Comparison of ENCODE assay signal across 16 cellular contexts in genomic region chr1:226649244-226649643, GRCh38.
A peak's percentile ranks its signal among the peaks of the same experiment; 100 is the strongest.
DNase-seq lines count a peak whose midpoint lies in the region; ATAC-seq and TF ChIP-seq lines count a peak whose summit lies in the region.
"Had no signal": no experiment of that assay in that cellular context is flagged by ENCODE, and none has a peak within 500 bp of the region (broad histone marks: within the 10 kb centered on the region; RNA-seq: fewer than 3 reads in every experiment).

No MANE protein-coding gene starts in this region.

- DNase-seq in left ventricle myocardium superior (peak; percentile 18), cardiac septum (ENCODE audit: low spot score) (no peak), endothelial cell (ENCODE audit: low spot score) (no peak), type B pancreatic cell (ENCODE audit: extremely low spot score, unreplicated experiment) (no peak), NCI-H128 (lab: John Stamatoyannopoulos, UW; ENCODE audit: unreplicated experiment) (no peak)
- DNase-seq: DMS153; left cardiac atrium; natural killer cell; NCI-H1105; NCI-H345; stimulated activated naive B cell treated with anti-CD40 and anti-IgM and Interleukin-4, amounts not matched to agents 10 μg/mL and 1 μg/mL and 100 μg/mL, for 72 hours; T-helper 9 cell; testis had no signal

- H3K9me3 Mint-ChIP-seq in IgD-negative memory B cell: no peaks in the 10 kb centered on the region
- H3K9me3 Mint-ChIP-seq in endothelial cell (ENCODE audit: unreplicated experiment): no peaks in the 10 kb centered on the region
- no peaks in the 10 kb centered on the region for H3K9me3 Mint-ChIP-seq in type B pancreatic cell
- H3K9me3 Mint-ChIP-seq: natural killer cell; stimulated activated naive B cell treated with anti-CD40 and anti-IgM and Interleukin-4, amounts not matched to agents 10 μg/mL and 1 μg/mL and 100 μg/mL, for 72 hours had no signal

- ATAC-seq in left ventricle myocardium superior: no peak
- no peak for ATAC-seq in GM19467 (IDR thresholded peaks at IDR 0.05; ENCODE audit: unreplicated experiment)
- ATAC-seq in GM19455 (IDR thresholded peaks at IDR 0.05; ENCODE audit: unreplicated experiment): no peak
- ATAC-seq: left cardiac atrium; natural killer cell; stimulated activated naive B cell treated with anti-CD40 and anti-IgM and Interleukin-4, amounts not matched to agents 10 μg/mL and 1 μg/mL and 100 μg/mL, for 72 hours had no signal

- H3K4me1 Mint-ChIP-seq in IgD-negative memory B cell (peaks cover 35 to 47% (median 37%) of the 10 kb centered on the region in 3 donors), endothelial cell (ENCODE audit: unreplicated experiment) (peaks cover 48% of the 10 kb centered on the region), type B pancreatic cell (ENCODE audit: unreplicated experiment) (peaks cover 24% of the 10 kb centered on the region)

- intact Hi-C loops in left ventricle myocardium superior (cut with micrococcal nuclease): no loop called here
- intact Hi-C loops in cardiac septum (cut with DNase I): no loop called here

- no peak overlapping the region for H3K4me3 Mint-ChIP-seq in IgD-negative memory B cell
- peak overlapping the region; percentile 80 for H3K4me3 Mint-ChIP-seq in endothelial cell (ENCODE audit: unreplicated experiment)
- peak overlapping the region; percentile 15 for H3K4me3 Mint-ChIP-seq in type B pancreatic cell
- H3K4me3 Mint-ChIP-seq: natural killer cell; stimulated activated naive B cell treated with anti-CD40 and anti-IgM and Interleukin-4, amounts not matched to agents 10 μg/mL and 1 μg/mL and 100 μg/mL, for 72 hours had no signal

- H3K36me3 Mint-ChIP-seq in IgD-negative memory B cell (peaks cover 3% of the 10 kb centered on the region), endothelial cell (ENCODE audit: low read depth, unreplicated experiment) (peaks cover 50% of the 10 kb centered on the region), type B pancreatic cell (peaks cover 3% of the 10 kb centered on the region)
- H3K36me3 Mint-ChIP-seq: natural killer cell had no signal

- TF ChIP-seq CTCF in endothelial cell (IDR thresholded peaks at IDR 0.05; ENCODE audit: unreplicated experiment) (no peak), type B pancreatic cell (conservative IDR thresholded peaks at IDR 0.05) (no peak)

- H3K27me3 Mint-ChIP-seq in IgD-negative memory B cell (no peaks in the 10 kb centered on the region), endothelial cell (ENCODE audit: unreplicated experiment) (peaks cover 30% of the 10 kb centered on the region), type B pancreatic cell (no peaks in the 10 kb centered on the region)
- H3K27me3 Mint-ChIP-seq: stimulated activated naive B cell treated with anti-CD40 and anti-IgM and Interleukin-4, amounts not matched to agents 10 μg/mL and 1 μg/mL and 100 μg/mL, for 72 hours had no signal

- peak overlapping the region in 2 of 3 donors; percentile 1 to 83 for H3K27ac Mint-ChIP-seq in IgD-negative memory B cell
- H3K27ac Mint-ChIP-seq in endothelial cell (ENCODE audit: unreplicated experiment): peak overlapping the region; percentile 16
- no peak overlapping the region for H3K27ac Mint-ChIP-seq in type B pancreatic cell
- H3K27ac Mint-ChIP-seq: stimulated activated naive B cell treated with anti-CD40 and anti-IgM and Interleukin-4, amounts not matched to agents 10 μg/mL and 1 μg/mL and 100 μg/mL, for 72 hours had no signal

Comparison
In these comparisons a context has a peak if more than half of its experiments do, and no peak if none do; other contexts are left out.
1. H3K4me3 Mint-ChIP-seq: peak in endothelial cell (single experiment) and type B pancreatic cell (single experiment); none in IgD-negative memory B cell (0 of 4).